Comparison of ENCODE assay signal across 8 cellular contexts in the genomic region with DNA sequence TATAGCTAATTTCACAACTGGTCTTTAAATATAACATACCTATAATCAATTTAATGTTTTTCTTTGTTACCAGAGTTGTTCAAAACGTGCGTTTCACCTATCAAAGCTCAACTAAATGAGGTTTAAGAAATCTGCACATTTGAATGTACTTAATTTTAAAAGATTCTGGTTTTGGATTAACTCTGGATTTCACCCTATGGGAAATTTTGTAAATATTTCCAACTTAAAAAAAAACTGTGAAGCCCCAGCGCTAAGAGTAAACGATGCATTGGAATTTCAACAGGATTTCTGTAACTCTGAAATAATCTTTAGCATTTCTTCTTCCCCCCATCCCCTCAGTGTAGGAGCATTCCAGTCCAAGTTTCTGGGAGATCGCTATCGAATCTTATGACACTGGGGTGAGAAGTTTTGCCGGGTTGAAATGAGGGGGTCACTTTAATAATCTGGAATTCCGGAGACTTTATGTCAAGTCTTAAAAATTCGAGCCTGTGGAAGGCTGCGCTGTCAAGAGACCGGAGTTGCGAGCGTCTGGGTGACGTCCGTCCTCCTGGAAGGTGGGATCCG. TPM values are rescaled to one million over a fixed set of nuclear protein-coding genes. Genes with fewer than 3 reads are reported as not detected.
DNase-seq lines count a peak whose midpoint lies in the region; ATAC-seq and TF ChIP-seq lines count a peak whose summit lies in the region.

No MANE protein-coding gene starts in this region.

- H4K20me1 ChIP-seq in GM23248 (ENCODE audit: insufficient read depth) = no peaks in the 10 kb centered on the region
- H4K20me1 ChIP-seq in SU-DHL-6 (ENCODE audit: low read depth, low read length) = peaks cover 10% of the 10 kb centered on the region

- H3K9me3 ChIP-seq in GM23248 (ENCODE audit: low read depth) (no peaks in the 10 kb centered on the region), SU-DHL-6 (ENCODE audit: insufficient read depth, low read length) (no peaks in the 10 kb centered on the region)

- no peaks in the 10 kb centered on the region for H3K36me3 ChIP-seq in GM23248 (ENCODE audit: low read depth)
- no peaks in the 10 kb centered on the region for H3K36me3 ChIP-seq in SU-DHL-6 (ENCODE audit: low read length)

- no peak for DNase-seq in GM23248
- DNase-seq in fibroblast of the aortic adventitia (ENCODE audit: low read depth) = peak; percentile 39
- no peak for DNase-seq in retinal pigment epithelial cell (ENCODE audit: low read depth)
- DNase-seq in NCI-H2029 (lab: John Stamatoyannopoulos, UW) = no peak
- no peak for DNase-seq in stimulated activated CD4-positive, alpha-beta T cell treated with anti-CD3 and anti-CD28 coated beads, Interleukin-2, amount 100 ng/mL, for 48 hours
- DNase-seq in LoVo (ENCODE audit: low spot score) = no peak

- no peaks in the 10 kb centered on the region for H3K9me2 ChIP-seq in GM23248 (ENCODE audit: insufficient read depth)
- H3K9me2 ChIP-seq in SU-DHL-6 (replicated peaks; ENCODE audit: insufficient read depth, low read length) = no peaks in the 10 kb centered on the region

- H3K27me3 ChIP-seq in GM23248 (replicated peaks; ENCODE audit: insufficient read depth) (no peaks in the 10 kb centered on the region), SU-DHL-6 (ENCODE audit: low read length) (no peaks in the 10 kb centered on the region)

- H3K4me2 ChIP-seq in GM23248 (ENCODE audit: unreplicated experiment) (peak overlapping the region; percentile 91), SU-DHL-6 (ENCODE audit: low read depth, low read length, poor library complexity, severe bottlenecking) (peak overlapping the region; percentile 59)

- H3K27ac ChIP-seq in GM23248 = peak overlapping the region; percentile 83
- H3K27ac ChIP-seq in SU-DHL-6 (ENCODE audit: low read depth, low read length) = no peak overlapping the region

- H3K9ac ChIP-seq in GM23248 (peak overlapping the region; percentile 87), SU-DHL-6 (ENCODE audit: low read length) (peak overlapping the region; percentile 79)

- in situ Hi-C loops in GM23248 (cut with MboI) = no loop called here

- 4 to 5% methylated on average over 14 to 16 of the region's 16 CpGs for WGBS in GM23248 (ENCODE audit: low coverage in 1 of 2, low lambda C conversion rate in 2 of 2, missing lambda C conversion rate in 2 of 2), 2 experiments

- no peak for TF ChIP-seq CTCF in SU-DHL-6 (IDR thresholded peaks at IDR 0.05; ENCODE audit: insufficient read depth, low read length, poor library complexity, severe bottlenecking)
- TF ChIP-seq CTCF in fibroblast of the aortic adventitia (IDR thresholded peaks at IDR 0.05; ENCODE audit: insufficient read depth, low read length) = no peak
- TF ChIP-seq CTCF in retinal pigment epithelial cell (conservative IDR thresholded peaks at IDR 0.05; ENCODE audit: low read depth, low read length) = no peak

- H3F3A ChIP-seq in GM23248 (ENCODE audit: insufficient read depth) = peaks cover 30% of the 10 kb centered on the region
- peaks cover 9% of the 10 kb centered on the region; the same call in 1 of the 2 replicates for H3F3A ChIP-seq in SU-DHL-6 (ENCODE audit: insufficient read depth)

- ATAC-seq in GM21717 (IDR thresholded peaks at IDR 0.05; ENCODE audit: unreplicated experiment) = no peak

- H2AFZ ChIP-seq in GM23248 = peak overlapping the region; percentile 68
- peak overlapping the region; percentile 78 for H2AFZ ChIP-seq in SU-DHL-6 (ENCODE audit: low read depth, low read length, severe bottlenecking)

- H3K4me1 ChIP-seq in GM23248 (ENCODE audit: insufficient read depth) = peaks cover 15% of the 10 kb centered on the region

- H3K4me3 ChIP-seq in GM23248 = peak overlapping the region; percentile 85
- H3K4me3 ChIP-seq in SU-DHL-6 (ENCODE audit: insufficient read depth, low read length, poor library complexity, severe bottlenecking) = peak overlapping the region; percentile 63
- peak overlapping the region; percentile 87 for H3K4me3 ChIP-seq in fibroblast of the aortic adventitia (ENCODE audit: low read depth, low read length)
- peak overlapping the region; percentile 87 for H3K4me3 ChIP-seq in retinal pigment epithelial cell (ENCODE audit: low read length)

- H3K79me2 ChIP-seq in GM23248 (ENCODE audit: insufficient read depth) (peaks cover 54% of the 10 kb centered on the region), SU-DHL-6 (ENCODE audit: insufficient read depth, low read length) (peaks cover 24% of the 10 kb centered on the region)

RNA-seq across cellular contexts. Expression of gene MAP3K4, which starts 0.6 kb away (rescaled TPM):
- total RNA-seq in GM23248 (2014; rRNA removed; shearing (Covaris generic)) = 24.0 and 26.2 TPM in 2 replicates
- polyA plus RNA-seq in GM23248 (2016; fragmentation: Nextera tagmentation; extraction: Ambion mirVana) = 8.4 and 13.0 TPM in 2 replicates
- total RNA-seq in fibroblast of the aortic adventitia (ENCODE audit: low replicate concordance) = 20.9 and 25.0 TPM in 2 replicates
